20 cellular contexts compared by ENCODE assay signal in genomic region chr7:14892961-14893360, GRCh38. TPM values are rescaled to one million over a fixed set of nuclear protein-coding genes. Genes with fewer than 3 reads are reported as not detected.
"Had no signal": no experiment of that assay in that cellular context is flagged by ENCODE, and none has a peak within 500 bp of the region (broad histone marks: within the 10 kb centered on the region; RNA-seq: fewer than 3 reads in every experiment).

No MANE protein-coding gene starts in this region.

- H3K4me3 ChIP-seq: coronary artery, esophagus squamous epithelium, neural progenitor cell, prostate gland, stomach, testis had no signal

- H2AFZ ChIP-seq: neural progenitor cell had no signal

- ATAC-seq: activated CD8-positive, alpha-beta T cell treated with anti-CD3 and anti-CD28 coated beads for 36 hours; naive thymus-derived CD4-positive, alpha-beta T cell; right cardiac atrium had no signal

- H3K9me3 ChIP-seq: esophagus squamous epithelium, prostate gland, stomach, testis had no signal

- DNase-seq: activated CD4-positive, alpha-beta T cell treated with anti-CD3 and anti-CD28 coated beads for 48 hours; activated CD4-positive, CD25-positive, alpha-beta regulatory T cell; activated CD8-positive, alpha-beta T cell treated with anti-CD3 and anti-CD28 coated beads for 36 hours; activated naive CD4-positive, alpha-beta T cell treated with Interleukin-2 at 50 U/mL for 16 hours; activated naive CD8-positive, alpha-beta T cell treated with anti-CD3 and anti-CD28 coated beads, Interleukin-2, amount 10 ng/mL, durations not matched to agents 7 days and 5 days; activated T-cell treated with anti-CD3 and anti-CD28 coated beads, Interleukin-2, amount 50 U/mL, for 24 hours; amygdala; esophagus squamous epithelium; mesendoderm; naive thymus-derived CD4-positive, alpha-beta T cell; right cardiac atrium; stimulated activated CD4-positive, alpha-beta T cell treated with anti-CD3 and anti-CD28 coated beads, Interleukin-2, amount 100 ng/mL, for 48 hours; stomach; testis had no signal

- H3K27ac ChIP-seq: coronary artery, esophagus squamous epithelium, neural progenitor cell, prostate gland, stomach, testis had no signal

- H3K27me3 ChIP-seq: esophagus squamous epithelium, neural progenitor cell, stomach, testis had no signal

- H3K4me1 ChIP-seq: esophagus squamous epithelium, prostate gland, stomach, testis had no signal

- H3K36me3 ChIP-seq: esophagus squamous epithelium, neural progenitor cell, prostate gland, stomach had no signal

- H3K4me2 ChIP-seq: neural progenitor cell had no signal

- H3K9ac ChIP-seq: neural progenitor cell had no signal

RNA-seq across cellular contexts. Expression of gene DGKB, which starts 9.6 kb away (rescaled TPM):
- total RNA-seq: activated CD8-positive, alpha-beta T cell treated with anti-CD3 and anti-CD28 coated beads for 36 hours; activated naive CD8-positive, alpha-beta T cell treated with anti-CD3 and anti-CD28 coated beads, Interleukin-2, amount 10 ng/mL, durations not matched to agents 7 days and 5 days; activated T-helper 2 cell treated with anti-CD3 and anti-CD28 coated beads, Interferon-gamma antibody, Interleukin-2, Interleukin-4, amounts not matched to agents 10 μg/mL and 5 μg/mL and 100 μg/mL, durations not matched to agents 14 hours and 24 hours and 36 hours; fibroblast of villous mesenchyme; naive thymus-derived CD4-positive, alpha-beta T cell; T-helper 2 cell treated with Interferon-gamma antibody and Interleukin-4, amounts not matched to agents 100 ng/mL and 5 ng/mL, for 36 hours had no signal
- polyA plus RNA-seq: naive thymus-derived CD4-positive, alpha-beta T cell had no signal
